Comparison of ENCODE assay signal across 20 cellular contexts in the genomic region with DNA sequence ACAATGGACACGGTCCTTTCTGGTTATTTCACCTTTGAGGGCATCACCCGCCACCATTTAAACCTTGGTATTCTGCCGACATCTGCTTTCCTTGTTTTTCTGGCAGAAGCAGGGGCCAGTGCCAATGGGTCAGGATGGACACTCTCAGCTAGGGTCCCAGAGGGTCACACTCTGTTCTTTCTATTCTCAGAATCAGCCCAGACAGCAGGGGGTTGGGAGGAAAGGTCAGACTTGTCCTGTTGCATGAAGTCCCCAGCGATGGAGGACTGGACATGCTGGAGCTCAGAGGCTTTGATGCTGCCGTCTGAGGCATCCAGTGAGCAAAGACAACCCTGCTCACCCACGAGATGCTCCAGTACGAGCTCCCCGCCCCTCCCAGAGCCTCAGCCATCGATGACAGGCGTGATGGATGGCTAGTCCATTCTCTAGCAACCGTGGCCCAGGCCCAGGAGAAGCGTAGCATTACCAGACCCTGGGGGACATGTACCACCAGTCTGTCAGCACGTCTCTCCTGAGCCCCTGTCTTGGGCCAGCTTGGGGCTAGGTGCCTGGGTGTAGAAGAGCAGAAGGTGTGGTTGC.
DNase-seq lines count a peak whose midpoint lies in the region; ATAC-seq and TF ChIP-seq lines count a peak whose summit lies in the region.
"Had no signal": no experiment of that assay in that cellular context is flagged by ENCODE, and none has a peak within 500 bp of the region (broad histone marks: within the 10 kb centered on the region; RNA-seq: fewer than 3 reads in every experiment).

No MANE protein-coding gene starts in this region.

- DNase-seq in Right ventricle myocardium inferior (ENCODE audit: missing footprints) (no peak), right atrium auricular region (ENCODE audit: low spot score) (no peak), ELF-1 (ENCODE audit: low read depth, low spot score) (peak; percentile 31), left ventricle myocardium inferior (no peak), sciatic nerve (ENCODE audit: low spot score) (no peak), breast epithelium (ENCODE audit: low spot score in 2 of 2) (no peak)
- no peak for DNase-seq in stimulated activated CD4-positive, alpha-beta T cell treated with anti-CD3 and anti-CD28 coated beads, Interleukin-12 subunit alpha, Interleukin-12 subunit beta, amount 100 ng/mL, for 4 hours
- DNase-seq: AML-193; Calu3; CD8-positive, alpha-beta T cell; DMS79 treated with DMSO at 0.1 percent for 48 hours; GOT3; H7; HFFc6 had no signal

- H3K27me3 ChIP-seq in right atrium auricular region (no peaks in the 10 kb centered on the region), left ventricle myocardium inferior (ENCODE audit: low read depth) (peaks cover 49% of the 10 kb centered on the region), breast epithelium (peaks cover 0 to 6% of the 10 kb centered on the region in 2 donors)

- TF ChIP-seq POLR2A in breast epithelium (IDR thresholded peaks at IDR 0.05), result no peak

- intact Hi-C loops in Right ventricle myocardium inferior (cut with DNase I), result no loop called here
- intact Hi-C loops in left ventricle myocardium inferior (cut with micrococcal nuclease), result no loop called here
- intact Hi-C loops in sciatic nerve (cut with DNase I), result no loop called here
- intact Hi-C loops in breast epithelium (cut with DNase I; ENCODE audit: low total_unique reads), result no loop called here

- ATAC-seq in Right ventricle myocardium inferior (peak; percentile 41), sciatic nerve (peak; percentile 34), GM18873 (IDR thresholded peaks at IDR 0.05; ENCODE audit: low FRiP score, unreplicated experiment) (no peak)
- ATAC-seq: A549; CD8-positive, alpha-beta T cell; GM12878; HCT116 had no signal

- H3K36me3 ChIP-seq in right atrium auricular region (no peaks in the 10 kb centered on the region), left ventricle myocardium inferior (no peaks in the 10 kb centered on the region), breast epithelium (no peaks in the 10 kb centered on the region)

- H3K4me1 ChIP-seq in right atrium auricular region, result peaks cover 0 to 2% of the 10 kb centered on the region in 2 donors
- no peaks in the 10 kb centered on the region for H3K4me1 ChIP-seq in left ventricle myocardium inferior
- H3K4me1 ChIP-seq in breast epithelium, result no peaks in the 10 kb centered on the region
- H3K4me1 ChIP-seq: A549 had no signal

- TF ChIP-seq CTCF in right atrium auricular region (IDR thresholded peaks at IDR 0.05) (no peak), left ventricle myocardium inferior (IDR thresholded peaks at IDR 0.05; ENCODE audit: borderline replicate concordance) (no peak), breast epithelium (IDR thresholded peaks at IDR 0.05) (no peak)

- no peaks in the 10 kb centered on the region for H3K9me3 ChIP-seq in right atrium auricular region
- no peaks in the 10 kb centered on the region for H3K9me3 ChIP-seq in left ventricle myocardium inferior (replicated peaks)
- no peaks in the 10 kb centered on the region for H3K9me3 ChIP-seq in breast epithelium
- H3K9me3 ChIP-seq: A549 had no signal

- H3K27ac ChIP-seq in right atrium auricular region (no peak overlapping the region), left ventricle myocardium inferior (replicated peaks) (peak overlapping the region; percentile 67), breast epithelium (no peak overlapping the region)
- H3K27ac ChIP-seq: 22Rv1, A549, HL-60 had no signal

- H3K4me3 ChIP-seq in right atrium auricular region (no peak overlapping the region), left ventricle myocardium inferior (no peak overlapping the region), breast epithelium (no peak overlapping the region)
- H3K4me3 ChIP-seq: A549, GM12878 had no signal
